Comparison of ENCODE assay signal across 18 cellular contexts in the genomic region with DNA sequence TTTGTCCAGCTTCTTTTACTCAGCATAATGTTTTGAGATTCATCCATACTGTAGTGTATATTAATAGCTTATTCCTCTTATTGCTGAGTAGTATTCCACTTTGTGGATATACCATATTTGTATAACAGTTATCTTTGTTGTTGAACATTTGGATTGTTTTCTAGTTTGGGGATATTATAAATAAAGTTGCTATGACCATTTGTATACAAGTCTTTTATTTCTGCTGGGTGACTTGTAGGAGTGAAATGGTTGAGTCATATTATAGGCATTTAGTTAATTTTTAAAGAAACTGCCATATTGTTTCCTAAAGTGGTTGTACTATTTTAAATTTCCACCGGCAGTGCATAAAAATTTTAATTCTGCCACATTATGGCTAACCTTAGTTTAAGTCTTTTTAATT. TPM values are rescaled to one million over a fixed set of nuclear protein-coding genes. Genes with fewer than 3 reads are reported as not detected.
DNase-seq lines count a peak whose midpoint lies in the region; ATAC-seq, FAIRE-seq and TF ChIP-seq lines count a peak whose summit lies in the region.
"Had no signal": no experiment of that assay in that cellular context is flagged by ENCODE, and none has a peak within 500 bp of the region (broad histone marks: within the 10 kb centered on the region; RNA-seq: fewer than 3 reads in every experiment).

No MANE protein-coding gene starts in this region.

- ATAC-seq in HepG2 (no peak), right lobe of liver (no peak), gastroesophageal sphincter (no peak)
- ATAC-seq: CD8-positive, alpha-beta T cell had no signal

- H3K27ac Mint-ChIP-seq in activated T-cell treated with anti-CD3 and anti-CD28 coated beads, Interleukin-2, amount 50 U/mL, for 24 hours, result no peak overlapping the region
- H3K27ac Mint-ChIP-seq: B cell; CD8-positive, alpha-beta T cell had no signal

- H3K4me1 Mint-ChIP-seq in activated T-cell treated with anti-CD3 and anti-CD28 coated beads, Interleukin-2, amount 50 U/mL, for 24 hours (ENCODE audit: low read depth), result peaks cover 14% of the 10 kb centered on the region

- no peaks in the 10 kb centered on the region for H3K79me2 ChIP-seq in HepG2 (ENCODE audit: insufficient read depth, low read length)

- FAIRE-seq in HepG2 (lab: Jason Lieb, UNC) (no peak), RCC 7860 (lab: Jason Lieb, UNC) (peak; percentile 8)
- FAIRE-seq: GM12891, GM19239, H1 had no signal

- H3K36me3 ChIP-seq in HepG2 (replicated peaks in 1 of 2; ENCODE audit: control insufficient read depth in 1 of 2, insufficient read depth in 2 of 2, low read length in 2 of 2) (no peaks in the 10 kb centered on the region), right lobe of liver (no peaks in the 10 kb centered on the region), gastroesophageal sphincter (no peaks in the 10 kb centered on the region)

- H3K4me2 ChIP-seq in HepG2 (ENCODE audit: low read depth, low read length), result no peak overlapping the region
- H3K4me2 ChIP-seq: BLaER1 treated with 17β-estradiol and CSF1 and Interleukin-3, amounts not matched to agents 10 nM and 100 nM had no signal

- H3K36me3 Mint-ChIP-seq in activated T-cell treated with anti-CD3 and anti-CD28 coated beads, Interleukin-2, amount 50 U/mL, for 24 hours (ENCODE audit: low read depth), result peaks cover 14% of the 10 kb centered on the region

- TF ChIP-seq POLR2A in HepG2 (IDR thresholded peaks at IDR 0.05; ENCODE audit: insufficient read depth in 1 of 2, low read depth in 2 of 2, low read length in 2 of 2), result no peak
- TF ChIP-seq POLR2A in right lobe of liver (IDR thresholded peaks at IDR 0.05), result no peak
- TF ChIP-seq POLR2A in gastroesophageal sphincter (IDR thresholded peaks at IDR 0.05), result no peak

- 41% methylated on average over 1 of the region's 1 CpG for WGBS in HepG2 (ENCODE audit: low lambda C conversion rate)
- 94% methylated on average over 1 of the region's 1 CpG for WGBS in right lobe of liver (ENCODE audit: insufficient coverage, low coverage, low lambda C conversion rate, missing lambda C conversion rate)
- WGBS in gastroesophageal sphincter (ENCODE audit: low coverage in 1 of 2), 2 donors, result 100% methylated on average over 1 of the region's 1 CpG

- H3K4me3 ChIP-seq in HepG2 (replicated peaks in 1 of 3; ENCODE audit: insufficient read depth in 1 of 3, low read depth in 2 of 3, low read length in 3 of 3) (no peak overlapping the region), right lobe of liver (no peak overlapping the region), gastroesophageal sphincter (no peak overlapping the region)
- H3K4me3 ChIP-seq: BLaER1 treated with 17β-estradiol and CSF1 and Interleukin-3, amounts not matched to agents 10 nM and 100 nM had no signal

- H3K27me3 Mint-ChIP-seq in activated T-cell treated with anti-CD3 and anti-CD28 coated beads, Interleukin-2, amount 50 U/mL, for 24 hours, result no peaks in the 10 kb centered on the region
- H3K27me3 Mint-ChIP-seq: B cell had no signal

- TF ChIP-seq EP300 in HepG2 (IDR thresholded peaks at IDR 0.05; ENCODE audit: low read depth in 2 of 2, low read length in 2 of 2), result no peak
- TF ChIP-seq EP300 in HepG2 (CRISPR knock-in tag; IDR thresholded peaks at IDR 0.05; ENCODE audit: borderline replicate concordance), result no peak
- no peak for TF ChIP-seq EP300 in gastroesophageal sphincter (IDR thresholded peaks at IDR 0.05)

- in situ Hi-C loops in HepG2 (cut with HindIII; ENCODE audit: extremely low pct_ligation_motif_present, low pct_unique_long_range_greater_than_20kb), result no loop called here
- in situ Hi-C loops in G401 (cut with HindIII; ENCODE audit: low sequenced_read_pairs), result no loop called here

- H3K27ac ChIP-seq in HepG2 (ENCODE audit: extremely low read length, insufficient read depth, low read length) (no peak overlapping the region), right lobe of liver (no peak overlapping the region), gastroesophageal sphincter (no peak overlapping the region)
- H3K27ac ChIP-seq: 22Rv1; BLaER1 treated with 17β-estradiol and CSF1 and Interleukin-3, amounts not matched to agents 10 nM and 100 nM had no signal

- H3K9me3 ChIP-seq in HepG2 (ENCODE audit: low read length), result no peaks in the 10 kb centered on the region; the same call in 1 of the 2 replicates
- no peaks in the 10 kb centered on the region for H3K9me3 ChIP-seq in right lobe of liver
- H3K9me3 ChIP-seq in gastroesophageal sphincter, result peaks cover 0 to 24% (median 0%) of the 10 kb centered on the region in 3 donors

- no TSS peak for BruUV-seq in HepG2 (replicated peaks; lab: Mats Ljungman, UMichigan)

- CTCF ChIA-PET in HepG2 (lab: Yijun Ruan, JAX; ENCODE audit: low intra/inter-chr PET ratio, low total read pairs), result no interaction called here

- no peaks in the 10 kb centered on the region for H3K27me3 ChIP-seq in HepG2 (ENCODE audit: control insufficient read depth in 1 of 2, insufficient read depth in 2 of 2, low read length in 2 of 2)
- no peaks in the 10 kb centered on the region for H3K27me3 ChIP-seq in right lobe of liver
- H3K27me3 ChIP-seq in gastroesophageal sphincter, result no peaks in the 10 kb centered on the region
- H3K27me3 ChIP-seq: BLaER1 treated with 17β-estradiol and CSF1 and Interleukin-3, amounts not matched to agents 10 nM and 100 nM had no signal

- H3K4me1 ChIP-seq in HepG2 (ENCODE audit: insufficient read depth, low read length) (peaks cover 39% of the 10 kb centered on the region), right lobe of liver (peaks cover 0 to 5% (median 0%) of the 10 kb centered on the region in 4 donors), gastroesophageal sphincter (peaks cover 0 to 9% (median 0%) of the 10 kb centered on the region in 3 donors)

- H3K4me3 Mint-ChIP-seq in activated T-cell treated with anti-CD3 and anti-CD28 coated beads, Interleukin-2, amount 50 U/mL, for 24 hours, result no peak overlapping the region
- H3K4me3 Mint-ChIP-seq: B cell; CD8-positive, alpha-beta T cell had no signal

- H3K9ac ChIP-seq in HepG2 (ENCODE audit: insufficient read depth, low read depth, low read length), result no peak overlapping the region
- H3K9ac ChIP-seq: BLaER1 treated with 17β-estradiol and CSF1 and Interleukin-3, amounts not matched to agents 10 nM and 100 nM had no signal

- H4K20me1 ChIP-seq in HepG2 (ENCODE audit: insufficient read depth, low read length), result no peaks in the 10 kb centered on the region
- H4K20me1 ChIP-seq: BLaER1 treated with 17β-estradiol and CSF1 and Interleukin-3, amounts not matched to agents 10 nM and 100 nM had no signal

- DNase-seq in HepG2 (ENCODE audit: low spot score) (no peak), right lobe of liver (no peak), RCC 7860 (ENCODE audit: low spot score) (no peak), kidney tubule cell (ENCODE audit: low spot score) (peak; percentile 57), NCI-H2227 (lab: John Stamatoyannopoulos, UW; ENCODE audit: unreplicated experiment) (no peak), G401 (ENCODE audit: low spot score) (no peak)
- no peak for DNase-seq in activated T-cell treated with anti-CD3 and anti-CD28 coated beads, Interleukin-2, amount 50 U/mL, for 24 hours
- DNase-seq: CD8-positive, alpha-beta T cell; DMS79; HCEC 1CT had no signal

- H2AFZ ChIP-seq in HepG2 (ENCODE audit: low read length), result no peak overlapping the region

- peaks cover 26% of the 10 kb centered on the region for H3K9me3 Mint-ChIP-seq in activated T-cell treated with anti-CD3 and anti-CD28 coated beads, Interleukin-2, amount 50 U/mL, for 24 hours

- POLR2A ChIA-PET in HepG2 (lab: Yijun Ruan, JAX), result interaction anchor here (3.0 kb wide), 1 partner anchor 46 kb away, joined by 16 read pairs; no protein-coding TSS in a partner anchor

- TF ChIP-seq CTCF in HepG2 (CRISPR knock-in tag; IDR thresholded peaks at IDR 0.05), result no peak
- no peak for TF ChIP-seq CTCF in right lobe of liver (IDR thresholded peaks at IDR 0.05)
- no peak for TF ChIP-seq CTCF in gastroesophageal sphincter (IDR thresholded peaks at IDR 0.05)

- intact Hi-C loops in HepG2 (cut with micrococcal nuclease; ENCODE audit: unreplicated experiment) (no loop called here), right lobe of liver (cut with DNase I) (no loop called here)

- no peak for TF ChIP-seq RAD21 in HepG2 (CRISPR knock-in tag; IDR thresholded peaks at IDR 0.05)

TF ChIP-seq in HepG2, 621 proteins besides CTCF, POLR2A, EP300 and RAD21 (continues in another document):
- TF ChIP-seq ATAD3A (CRISPR knock-in tag; IDR thresholded peaks at IDR 0.05), result no peak

RNA-seq across cellular contexts. Expression of a gene that starts 53.4 kb away (rescaled TPM):
- not detected in 2 replicates for total RNA-seq in HepG2 (2016; rRNA removed; fragmentation: Illumina TruSeq; extraction: Trizol)
- total RNA-seq in HepG2 (2016; cell fraction: cytosol; rRNA removed; fragmentation: Illumina TruSeq; extraction: Trizol; ENCODE audit: low read depth), result not detected in 2 replicates
- not detected in 2 replicates for total RNA-seq in HepG2 (2016; cell fraction: insoluble cytoplasmic fraction; rRNA removed; fragmentation: Illumina TruSeq; extraction: Trizol)
- total RNA-seq in HepG2 (2016; cell fraction: membrane; rRNA removed; fragmentation: Illumina TruSeq; extraction: Trizol), result not detected in 2 replicates
- not detected in 2 replicates for total RNA-seq in HepG2 (2016; cell fraction: nucleus; rRNA removed; fragmentation: Illumina TruSeq; extraction: Trizol)
- polyA plus RNA-seq in HepG2 (2011; rRNA removed), result not detected in 2 replicates
- not detected in 2 replicates for polyA plus RNA-seq in HepG2 (2011; cell fraction: cytosol; rRNA removed)
- polyA plus RNA-seq in HepG2 (2011; cell fraction: nucleus; rRNA removed), result not detected in 2 replicates
- polyA plus RNA-seq in HepG2 (2012), result not detected in 2 replicates
- not detected in 2 replicates for polyA plus RNA-seq in HepG2 (2016; cell fraction: cytosol; fragmentation: Illumina TruSeq; extraction: Trizol; ENCODE audit: low read depth)
- polyA plus RNA-seq in HepG2 (2016; cell fraction: insoluble cytoplasmic fraction; fragmentation: Illumina TruSeq; extraction: Trizol; ENCODE audit: low read depth), result not detected in 2 replicates
- not detected in 2 replicates for polyA plus RNA-seq in HepG2 (2016; cell fraction: membrane; fragmentation: Illumina TruSeq; extraction: Trizol; ENCODE audit: low read depth)
- polyA plus RNA-seq in HepG2 (2016; cell fraction: nucleus; fragmentation: Illumina TruSeq; extraction: Trizol; ENCODE audit: insufficient read depth, low read depth), result not detected in 2 replicates
- polyA minus RNA-seq in HepG2 (2011; rRNA and poly(A)+ RNA removed; ENCODE audit: low replicate concordance), result 9.3 TPM in 1 of 2 replicates, not detected in the other
- polyA minus RNA-seq in HepG2 (2011; cell fraction: cytosol; rRNA and poly(A)+ RNA removed), result not detected in 2 replicates
- not detected in 2 replicates for polyA minus RNA-seq in HepG2 (2011; cell fraction: nucleus; rRNA and poly(A)+ RNA removed)
- 10 to 100 TPM in 1 of 6 experiments, 1 to 10 TPM in 5; 1.2 to 10.5 (median 2.9) TPM for total RNA-seq in right lobe of liver
- total RNA-seq in G401 (2014; rRNA removed; shearing (Covaris generic)), result 51.1 and 58.4 TPM in 2 replicates
- 1 to 10 TPM; 5.4 to 8.9 (median 7.4) TPM for total RNA-seq in gastroesophageal sphincter
- total RNA-seq: HT-29 had no signal
